In the genomic region with DNA sequence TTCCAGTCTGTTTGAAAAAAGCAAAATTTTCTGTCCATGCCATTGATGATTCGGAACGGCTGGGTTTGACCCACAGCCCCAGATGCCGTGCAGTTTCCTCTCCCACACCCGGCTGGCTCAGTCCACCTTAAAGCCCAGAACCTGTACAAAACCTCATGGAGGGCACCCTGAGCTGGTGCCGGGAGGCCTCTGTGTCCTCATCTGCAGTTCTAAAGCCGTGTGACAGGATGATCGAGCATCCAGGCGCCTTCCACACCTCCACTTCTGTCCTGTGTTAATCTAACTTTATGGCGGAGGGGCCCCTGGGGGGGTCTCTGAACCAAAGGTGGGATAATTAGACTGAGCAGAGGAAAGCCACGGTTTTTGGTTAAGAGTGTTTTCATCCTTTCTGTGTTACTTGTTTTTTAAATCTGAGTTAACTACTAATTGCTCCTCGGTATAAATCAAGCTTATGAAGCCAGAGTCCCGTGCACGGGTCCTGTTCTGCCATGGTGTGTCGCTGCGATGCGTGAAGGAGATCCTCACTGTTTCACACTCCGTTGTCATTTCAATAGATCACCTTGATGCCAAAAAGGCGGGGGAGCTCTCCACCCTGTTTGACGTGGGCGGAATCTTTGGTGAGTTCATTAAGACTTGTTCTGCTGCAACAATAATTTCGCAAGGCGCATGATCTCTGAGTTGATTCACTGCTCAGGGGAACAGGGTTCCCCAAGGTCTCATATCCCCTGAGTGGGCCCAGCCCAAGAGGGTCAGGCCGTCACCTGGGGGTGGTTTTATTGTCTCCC, we compare ENCODE assay signal across 15 cellular contexts. TPM values are rescaled to one million over a fixed set of nuclear protein-coding genes. Genes with fewer than 3 reads are reported as not detected.
DNase-seq lines count a peak whose midpoint lies in the region; ATAC-seq and TF ChIP-seq lines count a peak whose summit lies in the region.
"Had no signal": no experiment of that assay in that cellular context is flagged by ENCODE, and none has a peak within 500 bp of the region (broad histone marks: within the 10 kb centered on the region; RNA-seq: fewer than 3 reads in every experiment).

No MANE protein-coding gene starts in this region.

- no peak for TF ChIP-seq EP300 in ovary (IDR thresholded peaks at IDR 0.05)

- peaks cover 0 to 9% (median 0%) of the 10 kb centered on the region in 11 experiments; a peak in 2 of 22 replicates for H4K20me1 ChIP-seq in BLaER1 treated with 17β-estradiol and CSF1 and Interleukin-3, amounts not matched to agents 10 nM and 100 nM

- 79 to 83% (median 80%) methylated on average over 23 of the region's 23 CpGs for WGBS in ovary, 3 donors

- H3K9ac ChIP-seq in BLaER1 treated with 17β-estradiol and CSF1 and Interleukin-3, amounts not matched to agents 10 nM and 100 nM = no peak overlapping the region

- peak overlapping the region in 6 of 11 experiments; percentile 8 to 75 (median 72); a peak in 9 of 22 replicates for H3K4me2 ChIP-seq in BLaER1 treated with 17β-estradiol and CSF1 and Interleukin-3, amounts not matched to agents 10 nM and 100 nM

- no peaks in the 10 kb centered on the region for H3K9me3 ChIP-seq in BLaER1 treated with 17β-estradiol and CSF1 and Interleukin-3, amounts not matched to agents 10 nM and 100 nM (replicated peaks in 1 of 11)
- no peaks in the 10 kb centered on the region for H3K9me3 ChIP-seq in ovary
- H3K9me3 ChIP-seq: esophagus muscularis mucosa, HAP-1 had no signal

- peaks cover 0 to 50% (median 15%) of the 10 kb centered on the region in 11 experiments; a peak in 11 of 22 replicates for H3K36me3 ChIP-seq in BLaER1 treated with 17β-estradiol and CSF1 and Interleukin-3, amounts not matched to agents 10 nM and 100 nM
- H3K36me3 ChIP-seq in ovary = peaks cover 2% of the 10 kb centered on the region
- H3K36me3 ChIP-seq: HAP-1 had no signal

- intact Hi-C loops in ovary (cut with DNase I) = no loop called here

- TF ChIP-seq POLR2A in ovary (IDR thresholded peaks at IDR 0.05) = no peak

- no peak overlapping the region for H3K27ac ChIP-seq in BLaER1 treated with 17β-estradiol and CSF1 and Interleukin-3, amounts not matched to agents 10 nM and 100 nM
- no peak overlapping the region for H3K27ac ChIP-seq in RWPE1
- no peak overlapping the region for H3K27ac ChIP-seq in ovary
- H3K27ac ChIP-seq: esophagus muscularis mucosa had no signal

- peak; percentile 20 for DNase-seq in RWPE1 (ENCODE audit: low spot score)
- DNase-seq in ovary = peak in 3 of 5 donors; percentile 11 to 14 (median 13)
- no peak for DNase-seq in NCI-H345 treated with DMSO at 0.1 percent for 48 hours (lab: John Stamatoyannopoulos, UW; ENCODE audit: unreplicated experiment)
- DNase-seq: EL; NCI-H1417 treated with DMSO at 0.1 percent for 48 hours; occipital lobe; stimulated activated CD4-positive, alpha-beta T cell treated with anti-CD3 and anti-CD28 coated beads, Interleukin-2, amount 100 ng/mL, for 48 hours; substantia nigra had no signal

- H3K4me3 ChIP-seq in BLaER1 treated with 17β-estradiol and CSF1 and Interleukin-3, amounts not matched to agents 10 nM and 100 nM = no peak overlapping the region
- H3K4me3 ChIP-seq in ovary = no peak overlapping the region
- H3K4me3 ChIP-seq: esophagus muscularis mucosa, HAP-1 had no signal

- POLR2A ChIA-PET in RWPE1 (lab: Yijun Ruan, JAX; ENCODE audit: low non-redundant PET) = interaction anchor here (0.5 kb wide), 1 partner anchor 10 kb away, joined by 3 read pairs; no protein-coding TSS in a partner anchor

- H3K4me1 ChIP-seq in BLaER1 treated with 17β-estradiol and CSF1 and Interleukin-3, amounts not matched to agents 10 nM and 100 nM = peaks cover 15 to 71% (median 52%) of the 10 kb centered on the region in 10 experiments
- no peaks in the 10 kb centered on the region for H3K4me1 ChIP-seq in ovary (ENCODE audit: insufficient read depth)
- H3K4me1 ChIP-seq: esophagus muscularis mucosa, HAP-1 had no signal

- peaks cover 0 to 9% (median 0%) of the 10 kb centered on the region in 11 experiments; a peak in 2 of 22 replicates for H3K27me3 ChIP-seq in BLaER1 treated with 17β-estradiol and CSF1 and Interleukin-3, amounts not matched to agents 10 nM and 100 nM
- no peaks in the 10 kb centered on the region for H3K27me3 ChIP-seq in ovary
- H3K27me3 ChIP-seq: esophagus muscularis mucosa had no signal

- ATAC-seq in esophagus mucosa (peak; percentile 62), HG02970 (IDR thresholded peaks at IDR 0.05; ENCODE audit: low FRiP score, unreplicated experiment) (no peak), HG03439 (IDR thresholded peaks at IDR 0.05; ENCODE audit: unreplicated experiment) (no peak), HG03432 (IDR thresholded peaks at IDR 0.05; ENCODE audit: unreplicated experiment) (no peak)

- CTCF ChIA-PET in RWPE1 (lab: Yijun Ruan, JAX) = interaction anchor here (0.5 to 0.6 kb wide), 3 partner anchors 30 to 832 kb away, joined by 3 to 5 read pairs (median 3); no protein-coding TSS in a partner anchor

- TF ChIP-seq CTCF in RWPE1 (conservative IDR thresholded peaks at IDR 0.05; ENCODE audit: low read depth) = no peak
- no peak for TF ChIP-seq CTCF in ovary (IDR thresholded peaks at IDR 0.05)

RNA-seq across cellular contexts. Expression of a gene that starts 49.8 kb away (rescaled TPM):
- 13.9 TPM for total RNA-seq in esophagus mucosa
- total RNA-seq in ovary = 1 to 10 TPM; 5.6 to 10.0 (median 8.0) TPM
- polyA plus RNA-seq in ovary = 1 to 10 TPM; 5.1 to 6.0 TPM
